Comparison of ENCODE assay signal across 8 cellular contexts in genomic region chr12:121697093-121697698, GRCh38. TPM values are rescaled to one million over a fixed set of nuclear protein-coding genes. Genes with fewer than 3 reads are reported as not detected.
DNase-seq lines count a peak whose midpoint lies in the region; ATAC-seq and TF ChIP-seq lines count a peak whose summit lies in the region.

No MANE protein-coding gene starts in this region.

- peak; percentile 68 for DNase-seq in activated CD4-positive, alpha-beta T cell treated with anti-CD3 and anti-CD28 coated beads, Interleukin-2, amount 10 ng/mL, durations not matched to agents 7 days and 5 days
- no peak for DNase-seq in activated CD4-positive, alpha-beta T cell treated with anti-CD3 and anti-CD28 coated beads for 1 hour
- peak; percentile 15 for DNase-seq in MV-4-11 (lab: John Stamatoyannopoulos, UW)
- DNase-seq in SK-N-DZ (ENCODE audit: low spot score): peak; percentile 64
- DNase-seq in fibroblast of gingiva (ENCODE audit: low read depth): peak; percentile 27
- no peak for DNase-seq in activated gamma-delta T cell treated with Interleukin-2 at 50 U/mL for 16 hours

- TF ChIP-seq CTCF in parathyroid adenoma (IDR thresholded peaks at IDR 0.05): peak; percentile 70

- no peaks in the 10 kb centered on the region for H3K27me3 ChIP-seq in parathyroid adenoma (ENCODE audit: control insufficient read depth, insufficient read depth, low read length)

- no peak overlapping the region for H3K27ac Mint-ChIP-seq in activated CD4-positive, alpha-beta T cell treated with anti-CD3 and anti-CD28 coated beads, Interleukin-2, amount 10 ng/mL, durations not matched to agents 7 days and 5 days

- H3K9ac ChIP-seq in parathyroid adenoma: no peak overlapping the region

- no peaks in the 10 kb centered on the region for H3K36me3 ChIP-seq in parathyroid adenoma (ENCODE audit: control insufficient read depth, insufficient read depth, low read length)

- H3K4me2 ChIP-seq in parathyroid adenoma (ENCODE audit: low read length): peak overlapping the region; percentile 38

- H3K27ac ChIP-seq in parathyroid adenoma: no peak overlapping the region

- no peaks in the 10 kb centered on the region for H3K9me3 ChIP-seq in parathyroid adenoma (ENCODE audit: control insufficient read depth, low read length)

- H3K4me3 ChIP-seq in parathyroid adenoma (ENCODE audit: low read depth, low read length): peak overlapping the region; percentile 1

- H3K4me3 Mint-ChIP-seq in activated CD4-positive, alpha-beta T cell treated with anti-CD3 and anti-CD28 coated beads, Interleukin-2, amount 10 ng/mL, durations not matched to agents 7 days and 5 days: no peak overlapping the region

- CTCF ChIA-PET in activated CD4-positive, alpha-beta T cell treated with anti-CD3 and anti-CD28 coated beads, Interleukin-2, amount 10 ng/mL, durations not matched to agents 7 days and 5 days (lab: Charles Lee): interaction anchor here (0.7 to 3.7 kb wide), 3 partner anchors 85 to 314 kb away, joined by 3 to 26 read pairs (median 4); partner anchors contain the start of gene RHOF

- no peaks in the 10 kb centered on the region for H3K9me3 Mint-ChIP-seq in activated CD4-positive, alpha-beta T cell treated with anti-CD3 and anti-CD28 coated beads, Interleukin-2, amount 10 ng/mL, durations not matched to agents 7 days and 5 days

- H3K4me1 ChIP-seq in parathyroid adenoma: no peaks in the 10 kb centered on the region

- peaks cover 4% of the 10 kb centered on the region for H3K4me1 Mint-ChIP-seq in activated CD4-positive, alpha-beta T cell treated with anti-CD3 and anti-CD28 coated beads, Interleukin-2, amount 10 ng/mL, durations not matched to agents 7 days and 5 days

- H3K79me2 ChIP-seq in parathyroid adenoma: no peaks in the 10 kb centered on the region

- ATAC-seq in HG02642 (IDR thresholded peaks at IDR 0.05; ENCODE audit: poor library complexity, unreplicated experiment): no peak

- H2AFZ ChIP-seq in parathyroid adenoma: peak overlapping the region; percentile 58

- no peaks in the 10 kb centered on the region for H3K36me3 Mint-ChIP-seq in activated CD4-positive, alpha-beta T cell treated with anti-CD3 and anti-CD28 coated beads, Interleukin-2, amount 10 ng/mL, durations not matched to agents 7 days and 5 days (ENCODE audit: low read depth)

- H3K27me3 Mint-ChIP-seq in activated CD4-positive, alpha-beta T cell treated with anti-CD3 and anti-CD28 coated beads, Interleukin-2, amount 10 ng/mL, durations not matched to agents 7 days and 5 days: no peaks in the 10 kb centered on the region

- POLR2A ChIA-PET in activated CD4-positive, alpha-beta T cell treated with anti-CD3 and anti-CD28 coated beads, Interleukin-2, amount 10 ng/mL, durations not matched to agents 7 days and 5 days (lab: Charles Lee): no interaction called here

RNA-seq across cellular contexts. Expression of gene TMEM120B, which starts 15.4 kb away (rescaled TPM):
- total RNA-seq in activated CD4-positive, alpha-beta T cell treated with anti-CD3 and anti-CD28 coated beads, Interleukin-2, amount 10 ng/mL, durations not matched to agents 7 days and 5 days: 1 to 10 TPM; 5.8 to 6.0 TPM
- polyA plus RNA-seq in SK-N-DZ (2014; cell fraction: cytosol; rRNA removed): 16.9 and 18.2 TPM in 2 replicates
- 58.7 and 60.7 TPM in 2 replicates for polyA plus RNA-seq in SK-N-DZ (2014; cell fraction: nucleus; rRNA removed)

RNA-seq across cellular contexts. Expression of gene MORN3, which starts 27.7 kb away (rescaled TPM):
- 1 to 10 TPM; 3.0 to 3.5 TPM for total RNA-seq in activated CD4-positive, alpha-beta T cell treated with anti-CD3 and anti-CD28 coated beads, Interleukin-2, amount 10 ng/mL, durations not matched to agents 7 days and 5 days
- 0.82 and 1.1 TPM in 2 replicates for polyA plus RNA-seq in SK-N-DZ (2014; cell fraction: cytosol; rRNA removed)
- 0.24 and 0.26 TPM in 2 replicates for polyA plus RNA-seq in SK-N-DZ (2014; cell fraction: nucleus; rRNA removed)

Comparison
In these comparisons a context has a peak if more than half of its experiments do, and no peak if none do; other contexts are left out.
1. DNase-seq: peak in activated CD4-positive, alpha-beta T cell treated with anti-CD3 and anti-CD28 coated beads, Interleukin-2, amount 10 ng/mL, durations not matched to agents 7 days and 5 days (single experiment), MV-4-11 (single experiment), SK-N-DZ (single experiment) and fibroblast of gingiva (single experiment); none in activated CD4-positive, alpha-beta T cell treated with anti-CD3 and anti-CD28 coated beads for 1 hour (single experiment) and activated gamma-delta T cell treated with Interleukin-2 at 50 U/mL for 16 hours (single experiment).